Comparison of ENCODE assay signal across 8 cellular contexts in the genomic region with DNA sequence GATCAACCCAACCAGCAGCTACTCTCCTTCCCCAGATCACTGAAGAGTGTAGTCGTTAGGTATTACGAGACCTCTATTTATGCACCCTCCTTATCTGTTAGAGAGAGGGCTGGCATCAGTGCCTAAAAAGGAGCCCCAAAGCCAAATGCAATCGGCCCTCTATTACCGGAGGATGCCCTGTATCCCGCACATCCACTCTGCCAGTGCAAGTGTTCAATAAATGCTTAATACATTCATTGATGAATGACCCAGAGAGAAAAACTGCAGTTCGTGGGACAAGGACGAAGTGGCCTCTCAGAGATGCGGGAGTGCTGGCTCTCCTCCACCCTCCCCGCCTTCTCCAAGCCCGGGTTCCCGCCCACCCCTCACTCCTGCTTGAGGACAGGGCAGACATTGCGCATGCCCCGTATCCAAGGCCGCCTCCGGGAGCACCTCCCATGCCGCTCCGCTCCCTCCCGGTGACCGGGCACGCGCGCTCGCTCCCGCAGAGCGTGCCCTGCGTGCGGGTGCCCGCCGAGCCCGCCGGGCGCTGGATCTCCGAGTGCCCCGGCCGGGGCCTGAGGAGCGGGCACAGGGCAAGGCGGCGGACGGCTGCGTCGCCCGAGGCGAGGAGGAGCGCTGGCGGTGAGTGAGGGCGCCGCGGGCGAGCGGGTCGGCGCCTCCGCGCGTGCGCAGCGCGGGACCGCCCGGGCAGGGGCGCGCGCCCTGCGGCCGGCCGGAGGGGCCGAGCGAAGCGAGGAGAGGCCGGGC. TPM values are rescaled to one million over a fixed set of nuclear protein-coding genes. Genes with fewer than 3 reads are reported as not detected.
DNase-seq lines count a peak whose midpoint lies in the region; ATAC-seq and TF ChIP-seq lines count a peak whose summit lies in the region.

No MANE protein-coding gene starts in this region.

- TF ChIP-seq POLR2A in Peyer's patch (IDR thresholded peaks at IDR 0.05) = peak; percentile 61 to 85
- TF ChIP-seq POLR2A in upper lobe of left lung (IDR thresholded peaks at IDR 0.05) = peak in 2 of 4 donors; percentile 27 to 79

- no peak overlapping the region for H3K27ac Mint-ChIP-seq in CD4-positive, alpha-beta memory T cell
- peak overlapping the region; percentile 30 for H3K27ac Mint-ChIP-seq in activated naive CD8-positive, alpha-beta T cell treated with anti-CD3 and anti-CD28 coated beads, Interleukin-2, amount 10 ng/mL, durations not matched to agents 7 days and 5 days

- H3K4me3 ChIP-seq in CD4-positive, alpha-beta memory T cell (ENCODE audit: low read length in 2 of 2) = no peak overlapping the region
- peak overlapping the region; percentile 80 for H3K4me3 ChIP-seq in Jurkat, Clone E6-1 (ENCODE audit: low read length)
- peak overlapping the region; percentile 46 to 95 (median 71) for H3K4me3 ChIP-seq in Peyer's patch
- H3K4me3 ChIP-seq in upper lobe of left lung = peak overlapping the region; percentile 65 to 94 (median 92)

- TF ChIP-seq EP300 in upper lobe of left lung (IDR thresholded peaks at IDR 0.05) = no peak

- intact Hi-C loops in CD4-positive, alpha-beta memory T cell (cut with micrococcal nuclease) = no loop called here
- intact Hi-C loops in cardiac septum (cut with DNase I) = loop anchor here (2.0 to 10.0 kb wide), 2 partner anchors 28 to 216 kb away; no protein-coding TSS in a partner anchor

- H3K27me3 ChIP-seq in CD4-positive, alpha-beta memory T cell (ENCODE audit: insufficient read depth, low read length) = no peaks in the 10 kb centered on the region
- H3K27me3 ChIP-seq in Peyer's patch = no peaks in the 10 kb centered on the region
- H3K27me3 ChIP-seq in upper lobe of left lung = no peaks in the 10 kb centered on the region

- TF ChIP-seq CTCF in Peyer's patch (IDR thresholded peaks at IDR 0.05) = peak in 3 of 6 experiments; percentile 31 to 49 (median 42)
- no peak for TF ChIP-seq CTCF in omental fat pad (IDR thresholded peaks at IDR 0.05)
- TF ChIP-seq CTCF in upper lobe of left lung (IDR thresholded peaks at IDR 0.05) = peak in 3 of 6 experiments; percentile 41 to 72 (median 55)

- H3K27ac ChIP-seq in CD4-positive, alpha-beta memory T cell (ENCODE audit: low read depth, low read length) = no peak overlapping the region
- H3K27ac ChIP-seq in Peyer's patch = peak overlapping the region; percentile 65 to 98 (median 90)
- peak overlapping the region; percentile 88 to 93 (median 90) for H3K27ac ChIP-seq in upper lobe of left lung

- H3K36me3 ChIP-seq in CD4-positive, alpha-beta memory T cell (ENCODE audit: insufficient read depth, low read length) = no peaks in the 10 kb centered on the region
- no peaks in the 10 kb centered on the region for H3K36me3 ChIP-seq in Peyer's patch
- H3K36me3 ChIP-seq in upper lobe of left lung = no peaks in the 10 kb centered on the region

- H3K4me3 Mint-ChIP-seq in CD4-positive, alpha-beta memory T cell = peak overlapping the region; percentile 5 to 77 (median 70)
- H3K4me3 Mint-ChIP-seq in activated naive CD8-positive, alpha-beta T cell treated with anti-CD3 and anti-CD28 coated beads, Interleukin-2, amount 10 ng/mL, durations not matched to agents 7 days and 5 days = peak overlapping the region; percentile 82

- H3K36me3 Mint-ChIP-seq in CD4-positive, alpha-beta memory T cell = no peaks in the 10 kb centered on the region
- no peaks in the 10 kb centered on the region for H3K36me3 Mint-ChIP-seq in activated naive CD8-positive, alpha-beta T cell treated with anti-CD3 and anti-CD28 coated beads, Interleukin-2, amount 10 ng/mL, durations not matched to agents 7 days and 5 days

- 0 to 1% methylated on average over 9 to 23 of the region's 70 CpGs for WGBS in upper lobe of left lung, 2 donors

- CTCF ChIA-PET in CD4-positive, alpha-beta memory T cell (lab: Charles Lee; ENCODE audit: partially characterized antibody) = no interaction called here

- peak; percentile 45 for ATAC-seq in GM21367 (IDR thresholded peaks at IDR 0.05; ENCODE audit: unreplicated experiment)
- ATAC-seq in activated naive CD8-positive, alpha-beta T cell treated with anti-CD3 and anti-CD28 coated beads, Interleukin-2, amount 10 ng/mL, durations not matched to agents 7 days and 5 days (ENCODE audit: low read depth) = peak; percentile 54
- ATAC-seq in omental fat pad (ENCODE audit: low FRiP score) = peak; percentile 96
- peak; percentile 97 for ATAC-seq in upper lobe of left lung (ENCODE audit: low FRiP score in 2 of 2)

- DNase-seq in CD4-positive, alpha-beta memory T cell = peak in 2 of 5 donors; percentile 9 to 20
- peak; percentile 89 for DNase-seq in Jurkat, Clone E6-1 (ENCODE audit: low read depth, low spot score)
- DNase-seq in Peyer's patch (peak; percentile 35 to 92 (median 88)), cardiac septum (ENCODE audit: low spot score) (peak; percentile 92), omental fat pad (ENCODE audit: low spot score) (peak; percentile 50), upper lobe of left lung (peak; percentile 91 to 97)
- DNase-seq in activated naive CD8-positive, alpha-beta T cell treated with anti-CD3 and anti-CD28 coated beads, Interleukin-2, amount 10 ng/mL, durations not matched to agents 7 days and 5 days = peak; percentile 71

- peaks cover 0 to 13% (median 6%) of the 10 kb centered on the region in 4 donors for H3K4me1 Mint-ChIP-seq in CD4-positive, alpha-beta memory T cell
- peaks cover 18% of the 10 kb centered on the region for H3K4me1 Mint-ChIP-seq in activated naive CD8-positive, alpha-beta T cell treated with anti-CD3 and anti-CD28 coated beads, Interleukin-2, amount 10 ng/mL, durations not matched to agents 7 days and 5 days

- POLR2A ChIA-PET in CD4-positive, alpha-beta memory T cell (lab: Charles Lee; ENCODE audit: partially characterized antibody) = no interaction called here
- POLR2A ChIA-PET in activated naive CD8-positive, alpha-beta T cell treated with anti-CD3 and anti-CD28 coated beads, Interleukin-2, amount 10 ng/mL, durations not matched to agents 7 days and 5 days (lab: Charles Lee) = no interaction called here

- H3K27me3 Mint-ChIP-seq in CD4-positive, alpha-beta memory T cell = peaks cover 8 to 18% of the 10 kb centered on the region in 2 donors
- H3K27me3 Mint-ChIP-seq in activated naive CD8-positive, alpha-beta T cell treated with anti-CD3 and anti-CD28 coated beads, Interleukin-2, amount 10 ng/mL, durations not matched to agents 7 days and 5 days = peaks cover 31% of the 10 kb centered on the region

- no peaks in the 10 kb centered on the region for H3K9me3 ChIP-seq in CD4-positive, alpha-beta memory T cell (ENCODE audit: control insufficient read depth in 1 of 2, low read length in 2 of 2)
- H3K9me3 ChIP-seq in Peyer's patch (no peaks in the 10 kb centered on the region), upper lobe of left lung (no peaks in the 10 kb centered on the region)

- no peaks in the 10 kb centered on the region for H3K4me1 ChIP-seq in CD4-positive, alpha-beta memory T cell (ENCODE audit: insufficient read depth, low read length)
- H3K4me1 ChIP-seq in Peyer's patch (peaks cover 0 to 25% (median 0%) of the 10 kb centered on the region in 4 donors), upper lobe of left lung (peaks cover 10 to 18% (median 13%) of the 10 kb centered on the region in 4 donors)

- H3K9me3 Mint-ChIP-seq in CD4-positive, alpha-beta memory T cell = peaks cover 0 to 19% (median 8%) of the 10 kb centered on the region in 8 donors
- H3K9me3 Mint-ChIP-seq in activated naive CD8-positive, alpha-beta T cell treated with anti-CD3 and anti-CD28 coated beads, Interleukin-2, amount 10 ng/mL, durations not matched to agents 7 days and 5 days = no peaks in the 10 kb centered on the region

RNA-seq across cellular contexts. Expression of gene BTBD3, which starts 27.2 kb away (rescaled TPM):
- total RNA-seq in CD4-positive, alpha-beta memory T cell = under 1 TPM; 0.70 to 0.78 TPM
- polyA plus RNA-seq in CD4-positive, alpha-beta memory T cell = 1 to 10 TPM in 1 of 2 donors, not detected in 1; 1.4 TPM
- polyA plus RNA-seq in Jurkat, Clone E6-1 (2012; ENCODE audit: insufficient read depth, insufficient read length) = 20.4 TPM
- total RNA-seq in Peyer's patch (10 to 100 TPM; 25.6 to 47.6 (median 43.8) TPM), cardiac septum (25.7 TPM), omental fat pad (10 to 100 TPM; 16.1 to 27.1 (median 19.6) TPM), upper lobe of left lung (10 to 100 TPM; 17.9 to 47.7 (median 25.1) TPM)
- 1 to 10 TPM; 3.1 to 4.9 TPM for total RNA-seq in activated naive CD8-positive, alpha-beta T cell treated with anti-CD3 and anti-CD28 coated beads, Interleukin-2, amount 10 ng/mL, durations not matched to agents 7 days and 5 days

Comparison
In these comparisons a context has a peak if more than half of its experiments do, and no peak if none do; other contexts are left out.
1. H3K4me3 ChIP-seq: peak in Jurkat, Clone E6-1 (single experiment), Peyer's patch (4 of 4) and upper lobe of left lung (4 of 4); none in CD4-positive, alpha-beta memory T cell (0 of 2).
2. ATAC-seq: peak in every context shown above with its lines; median percentile 97 in upper lobe of left lung; 96 in omental fat pad; 54 in activated naive CD8-positive, alpha-beta T cell treated with anti-CD3 and anti-CD28 coated beads, Interleukin-2, amount 10 ng/mL, durations not matched to agents 7 days and 5 days; 45 in GM21367.